In the genomic region with DNA sequence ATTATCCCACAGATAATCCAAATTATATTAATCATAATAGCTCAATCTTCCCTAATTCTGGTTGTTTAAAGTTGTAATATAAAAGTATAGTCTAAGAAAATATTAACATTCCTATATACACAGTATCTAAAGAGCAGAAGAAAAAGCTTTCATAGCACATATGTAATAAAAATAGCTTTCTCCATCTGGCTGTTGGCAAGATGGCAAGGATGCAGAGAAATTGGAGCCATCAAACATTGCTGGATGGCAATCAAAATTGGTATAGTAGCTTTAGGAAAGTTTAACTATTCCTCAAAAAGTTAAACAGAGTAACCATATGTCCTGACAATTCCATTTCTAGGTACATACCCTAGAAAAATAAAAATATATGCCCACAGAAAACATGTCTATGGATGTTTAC, we compare ENCODE assay signal across 33 cellular contexts.
"Had no signal": no experiment of that assay in that cellular context is flagged by ENCODE, and none has a peak within 500 bp of the region (broad histone marks: within the 10 kb centered on the region; RNA-seq: fewer than 3 reads in every experiment).

No MANE protein-coding gene starts in this region.

- FAIRE-seq: astrocyte, bronchial epithelial cell, TTC549 had no signal

- H3K4me1 ChIP-seq: body of pancreas had no signal

- H3K4me3 ChIP-seq: adrenal gland, body of pancreas, cardiac muscle cell had no signal

- H3K27ac ChIP-seq: adrenal gland, body of pancreas, brain microvascular endothelial cell, cardiac muscle cell, VCaP had no signal

- H3K27me3 ChIP-seq: adrenal gland, body of pancreas, brain microvascular endothelial cell, cardiac muscle cell had no signal

- H3K9me3 ChIP-seq: adrenal gland had no signal

- DNase-seq: activated B cell treated with CpG ODN at 0.5 μM for 24 hours; activated CD4-positive, alpha-beta memory T cell treated with anti-CD3 and anti-CD28 coated beads for 36 hours; activated CD4-positive, alpha-beta T cell treated with anti-CD3 and anti-CD28 coated beads for 4 hours; activated CD4-positive, alpha-beta T cell treated with anti-CD3 and anti-CD28 coated beads, Interleukin-2, amount 10 ng/mL, durations not matched to agents 24 days and 14 days; activated CD4-positive, alpha-beta T cell treated with anti-CD3 and anti-CD28 coated beads, Interleukin-2, amount 50 U/mL, for 1 hour; activated CD4-positive, alpha-beta T cell treated with anti-CD3 and anti-CD28 coated beads, Interleukin-2, amount 50 U/mL, for 4 hours; activated CD4-positive, CD25-positive, alpha-beta regulatory T cell treated with anti-CD3 and anti-CD28 coated beads, Interleukin-2, amount 50 U/mL, for 72 hours; activated CD8-positive, alpha-beta memory T cell treated with anti-CD3 and anti-CD28 coated beads, Interleukin-2, amount 50 U/mL, for 4 hours; activated CD8-positive, alpha-beta T cell treated with anti-CD3 and anti-CD28 coated beads for 36 hours; activated effector memory CD4-positive, alpha-beta T cell treated with anti-CD3 and anti-CD28 coated beads, Interleukin-2, amount 50 U/mL, for 16 hours; activated gamma-delta T cell treated with Interleukin-2 at 50 U/mL for 16 hours; activated naive CD4-positive, alpha-beta T cell; activated naive CD4-positive, alpha-beta T cell treated with anti-CD3 and anti-CD28 coated beads for 36 hours; activated naive CD4-positive, alpha-beta T cell treated with anti-CD3 and anti-CD28 coated beads, Interleukin-2, amount 50 U/mL, for 16 hours; activated naive CD8-positive, alpha-beta T cell treated with anti-CD3 and anti-CD28 coated beads for 36 hours; activated T-cell treated with anti-CD3 and anti-CD28 coated beads for 4 hours; activated T-cell treated with anti-CD3 and anti-CD28 coated beads, Interleukin-2, amount 50 U/mL, for 1 hour; activated T-cell treated with anti-CD3 and anti-CD28 coated beads, Interleukin-2, amount 50 U/mL, for 4 hours; activated T-cell treated with anti-CD3 and anti-CD28 coated beads, Interleukin-2, amount 50 U/mL, for 72 hours; adrenal gland; amniotic stem cell; aorta; body of pancreas; brain microvascular endothelial cell; caudate nucleus; cerebellar nuclear complex; T-helper 1 cell; T-helper 9 cell had no signal
